In genomic region chr16:55792934-55793374, GRCh38 we compare ENCODE assay signal across 2 cellular contexts. TPM values are rescaled to one million over a fixed set of nuclear protein-coding genes. Genes with fewer than 3 reads are reported as not detected.
"Had no signal": no experiment of that assay in that cellular context is flagged by ENCODE, and none has a peak within 500 bp of the region (broad histone marks: within the 10 kb centered on the region; RNA-seq: fewer than 3 reads in every experiment).

No MANE protein-coding gene starts in this region.

RNA-seq across cellular contexts. Expression of gene CES1, which starts 39.9 kb away (rescaled TPM):
- total RNA-seq: kidney epithelial cell, progenitor cell of endocrine pancreas had no signal
